Comparison of ENCODE assay signal across 19 cellular contexts in genomic region chr15:80944818-80945217, GRCh38.
"Had no signal": no experiment of that assay in that cellular context is flagged by ENCODE, and none has a peak within 500 bp of the region (broad histone marks: within the 10 kb centered on the region; RNA-seq: fewer than 3 reads in every experiment).

No MANE protein-coding gene starts in this region.

- H3K4me1 ChIP-seq: Peyer's patch had no signal

- ATAC-seq: activated CD4-positive, CD25-positive, alpha-beta regulatory T cell treated with anti-CD3 and anti-CD28 coated beads, Interleukin-2, amount 50 U/mL, for 24 hours; activated CD8-positive, alpha-beta T cell treated with anti-CD3 and anti-CD28 coated beads for 36 hours; activated T-cell treated with anti-CD3 and anti-CD28 coated beads, Interleukin-2, amount 50 U/mL, for 4 hours had no signal

- H3K4me3 ChIP-seq: Peyer's patch had no signal

- H3K27ac ChIP-seq: Peyer's patch, RWPE1 had no signal

- DNase-seq: activated CD4-positive, alpha-beta T cell treated with anti-CD3 and anti-CD28 coated beads for 4 hours; activated CD8-positive, alpha-beta T cell treated with anti-CD3 and anti-CD28 coated beads for 36 hours; activated effector memory CD4-positive, alpha-beta T cell treated with anti-CD3 and anti-CD28 coated beads, Interleukin-2, amount 50 U/mL, for 16 hours; activated naive CD4-positive, alpha-beta T cell treated with anti-CD3 and anti-CD28 coated beads for 36 hours; activated T-cell treated with anti-CD3 and anti-CD28 coated beads, Interleukin-2, amount 50 U/mL, for 4 hours; amygdala; MM.1S; NCI-H1105; NCI-H1436; NCI-H1694 treated with DMSO at 0.1 percent for 48 hours; NCI-H2029 treated with DMSO at 0.1 percent for 48 hours; NCI-H510A treated with DMSO at 0.1 percent for 48 hours; NCI-H69; NK-92 treated with Interleukin-12 subunit alpha and Interleukin-12 subunit beta, amount 100 ng/mL, for 24 hours; OCI-M1; Peyer's patch; SHP77 treated with DMSO at 0.1 percent for 48 hours had no signal

- H3K27me3 ChIP-seq: Peyer's patch had no signal

- H3K9me3 ChIP-seq: Peyer's patch had no signal
